ENCODE assay signal across 11 cellular contexts in genomic region chr3:16060945-16061344, GRCh38.
DNase-seq lines count a peak whose midpoint lies in the region; ATAC-seq, FAIRE-seq and TF ChIP-seq lines count a peak whose summit lies in the region.
"Had no signal": no experiment of that assay in that cellular context is flagged by ENCODE, and none has a peak within 500 bp of the region (broad histone marks: within the 10 kb centered on the region; RNA-seq: fewer than 3 reads in every experiment).

No MANE protein-coding gene starts in this region.

- H3K9me3 Mint-ChIP-seq in activated T-helper 1 cell treated with anti-CD3 and anti-CD28 coated beads, Interleukin-12 subunit alpha, Interleukin-12 subunit beta, Interleukin-2, Interleukin-4 antibody, amounts not matched to agents 30 ng/mL and 10 ng/mL and 1 ng/mL, durations not matched to agents 14 hours and 24 hours and 36 hours, result no peaks in the 10 kb centered on the region

- H3K27me3 Mint-ChIP-seq in activated T-helper 1 cell treated with anti-CD3 and anti-CD28 coated beads, Interleukin-12 subunit alpha, Interleukin-12 subunit beta, Interleukin-2, Interleukin-4 antibody, amounts not matched to agents 30 ng/mL and 10 ng/mL and 1 ng/mL, durations not matched to agents 14 hours and 24 hours and 36 hours (ENCODE audit: insufficient read depth), result peaks cover 14% of the 10 kb centered on the region

- no peak overlapping the region for H3K27ac Mint-ChIP-seq in activated T-helper 1 cell treated with anti-CD3 and anti-CD28 coated beads, Interleukin-12 subunit alpha, Interleukin-12 subunit beta, Interleukin-2, Interleukin-4 antibody, amounts not matched to agents 30 ng/mL and 10 ng/mL and 1 ng/mL, durations not matched to agents 14 hours and 24 hours and 36 hours

- H3K4me3 ChIP-seq in PC-3 (ENCODE audit: low read length), result no peak overlapping the region
- no peak overlapping the region for H3K4me3 ChIP-seq in esophagus (ENCODE audit: low read depth in 1 of 2, low read length in 2 of 2)
- H3K4me3 ChIP-seq in mesodermal cell (ENCODE audit: extremely low read depth, insufficient read depth, low read length, poor library complexity, severe bottlenecking), result no peak overlapping the region
- H3K4me3 ChIP-seq in upper lobe of left lung, result no peak overlapping the region
- H3K4me3 ChIP-seq: cardiac muscle cell had no signal

- H3K4me1 ChIP-seq in PC-3 (ENCODE audit: insufficient read depth, low read length), result peaks cover 43% of the 10 kb centered on the region
- no peaks in the 10 kb centered on the region for H3K4me1 ChIP-seq in esophagus (ENCODE audit: control insufficient read depth in 2 of 2, insufficient read depth in 2 of 2, low read length in 1 of 2)
- H3K4me1 ChIP-seq in mesodermal cell (ENCODE audit: control insufficient read depth, insufficient read depth, low read length, poor library complexity, severe bottlenecking), result peaks cover 30% of the 10 kb centered on the region
- H3K4me1 ChIP-seq in upper lobe of left lung, result peaks cover 29 to 45% (median 40%) of the 10 kb centered on the region in 4 donors

- no peak overlapping the region for H3K4me3 Mint-ChIP-seq in activated T-helper 1 cell treated with anti-CD3 and anti-CD28 coated beads, Interleukin-12 subunit alpha, Interleukin-12 subunit beta, Interleukin-2, Interleukin-4 antibody, amounts not matched to agents 30 ng/mL and 10 ng/mL and 1 ng/mL, durations not matched to agents 14 hours and 24 hours and 36 hours

- H3K9me2 ChIP-seq in PC-3 (replicated peaks; ENCODE audit: low read length), result no peaks in the 10 kb centered on the region

- peak overlapping the region; percentile 66 for H3K4me2 ChIP-seq in PC-3 (ENCODE audit: low read length)

- TF ChIP-seq POLR2A in upper lobe of left lung (IDR thresholded peaks at IDR 0.05) (no peak), GM12891 (IDR thresholded peaks at IDR 0.05; ENCODE audit: low read depth, low read length) (no peak)

- H3K79me2 ChIP-seq in PC-3 (ENCODE audit: low read length), result no peaks in the 10 kb centered on the region

- H4K20me1 ChIP-seq in PC-3 (ENCODE audit: low read length), result no peaks in the 10 kb centered on the region

- H3F3A ChIP-seq in PC-3 (ENCODE audit: low read length, unreplicated experiment), result no peaks in the 10 kb centered on the region

- no peak for FAIRE-seq in GM12891 (lab: Jason Lieb, UNC)
- FAIRE-seq: GM18507 had no signal

- H3K9me3 ChIP-seq in PC-3 (ENCODE audit: low read length) (no peaks in the 10 kb centered on the region), esophagus (ENCODE audit: control insufficient read depth in 2 of 2, insufficient read depth in 1 of 2, low read depth in 1 of 2, low read length in 1 of 2) (peaks cover 0 to 2% of the 10 kb centered on the region in 2 donors), mesodermal cell (ENCODE audit: control insufficient read depth, low read length) (no peaks in the 10 kb centered on the region), upper lobe of left lung (no peaks in the 10 kb centered on the region)

- no TSS peak for BruUV-seq in PC-3 (replicated peaks; lab: Mats Ljungman, UMichigan)

- no peaks in the 10 kb centered on the region for H3K36me3 Mint-ChIP-seq in activated T-helper 1 cell treated with anti-CD3 and anti-CD28 coated beads, Interleukin-12 subunit alpha, Interleukin-12 subunit beta, Interleukin-2, Interleukin-4 antibody, amounts not matched to agents 30 ng/mL and 10 ng/mL and 1 ng/mL, durations not matched to agents 14 hours and 24 hours and 36 hours (ENCODE audit: low read depth)

- intact Hi-C loops in PC-3 (cut with micrococcal nuclease), result loop anchor here (1.0 to 5.0 kb wide), 5 partner anchors 8 to 116 kb away; no protein-coding TSS in a partner anchor
- intact Hi-C loops in activated T-helper 1 cell treated with anti-CD3 and anti-CD28 coated beads, Interleukin-12 subunit alpha, Interleukin-12 subunit beta, Interleukin-2, Interleukin-4 antibody, amounts not matched to agents 30 ng/mL and 10 ng/mL and 1 ng/mL, durations not matched to agents 14 hours and 24 hours and 36 hours (cut with micrococcal nuclease), result no loop called here

- peak overlapping the region; percentile 61 for H3K9ac ChIP-seq in PC-3 (ENCODE audit: low read length)

- CTCF ChIA-PET in PC-3 (lab: Charles Lee), result interaction anchor here (0.6 to 1.9 kb wide), 4 partner anchors 11 to 117 kb away, joined by 3 to 21 read pairs (median 11); no protein-coding TSS in a partner anchor

- DNase-seq in PC-3 (peak; percentile 69), upper lobe of left lung (no peak), NK-92 (lab: John Stamatoyannopoulos, UW; ENCODE audit: unreplicated experiment) (no peak), GM12891 (ENCODE audit: insufficient read length, low spot score) (no peak)
- no peak for DNase-seq in activated T-helper 1 cell treated with anti-CD3 and anti-CD28 coated beads, Interleukin-12 subunit alpha, Interleukin-12 subunit beta, Interleukin-2, Interleukin-4 antibody, amounts not matched to agents 30 ng/mL and 10 ng/mL and 1 ng/mL, durations not matched to agents 14 hours and 24 hours and 36 hours (ENCODE audit: low spot score)

- H3K27me3 ChIP-seq in PC-3 (ENCODE audit: low read length) (no peaks in the 10 kb centered on the region), esophagus (ENCODE audit: control insufficient read depth in 1 of 2, insufficient read depth in 2 of 2, low read length in 2 of 2) (no peaks in the 10 kb centered on the region), upper lobe of left lung (no peaks in the 10 kb centered on the region)
- H3K27me3 ChIP-seq: cardiac muscle cell had no signal

- WGBS in esophagus, 2 donors, result 70 to 78% methylated on average over 1 of the region's 1 CpG
- WGBS in mesodermal cell (ENCODE audit: insufficient coverage in 2 of 2), 2 experiments, result no CpG with 5 or more reads among the region's 1 CpG
- WGBS in upper lobe of left lung, 2 donors, result 68 to 71% methylated on average over 1 of the region's 1 CpG

- H2AFZ ChIP-seq in PC-3 (ENCODE audit: low read length), result 0 out of 2 replicates have a peak overlapping the region, but pooled peaks have one; percentile 12

- H3K4me1 Mint-ChIP-seq in activated T-helper 1 cell treated with anti-CD3 and anti-CD28 coated beads, Interleukin-12 subunit alpha, Interleukin-12 subunit beta, Interleukin-2, Interleukin-4 antibody, amounts not matched to agents 30 ng/mL and 10 ng/mL and 1 ng/mL, durations not matched to agents 14 hours and 24 hours and 36 hours (ENCODE audit: low read depth), result no peaks in the 10 kb centered on the region

- no peak for TF ChIP-seq CTCF in PC-3 (conservative IDR thresholded peaks at IDR 0.05; ENCODE audit: low read depth, low read length)
- no peak for TF ChIP-seq CTCF in upper lobe of left lung (IDR thresholded peaks at IDR 0.05)

- no peak for TF ChIP-seq EP300 in upper lobe of left lung (IDR thresholded peaks at IDR 0.05)

- peak; percentile 57 for ATAC-seq in PC-3
- ATAC-seq in upper lobe of left lung (ENCODE audit: low FRiP score in 2 of 2), result peak; percentile 16 to 76
- ATAC-seq in GM21717 (IDR thresholded peaks at IDR 0.05; ENCODE audit: unreplicated experiment), result no peak

- H3K36me3 ChIP-seq in PC-3 (ENCODE audit: low read depth, low read length) (no peaks in the 10 kb centered on the region), esophagus (ENCODE audit: control insufficient read depth in 2 of 2, insufficient read depth in 2 of 2, low read length in 1 of 2) (no peaks in the 10 kb centered on the region), mesodermal cell (ENCODE audit: control insufficient read depth, insufficient read depth, low read length) (no peaks in the 10 kb centered on the region), upper lobe of left lung (no peaks in the 10 kb centered on the region)
- H3K36me3 ChIP-seq: cardiac muscle cell had no signal

- POLR2A ChIA-PET in PC-3 (lab: Charles Lee; ENCODE audit: unreplicated experiment), result interaction anchor here (0.7 kb wide), 1 partner anchor 86 kb away, joined by 6 read pairs; no protein-coding TSS in a partner anchor

- H3K27ac ChIP-seq in PC-3 (ENCODE audit: low read length), result peak overlapping the region; percentile 84
- peak overlapping the region; percentile 58 to 81 for H3K27ac ChIP-seq in esophagus (ENCODE audit: low read depth in 2 of 2, low read length in 1 of 2)
- peak overlapping the region; percentile 85 for H3K27ac ChIP-seq in mesodermal cell (ENCODE audit: low read depth, low read length, severe bottlenecking)
- H3K27ac ChIP-seq in upper lobe of left lung, result peak overlapping the region; percentile 51 to 72 (median 65)
- H3K27ac ChIP-seq: cardiac muscle cell, VCaP had no signal

TF ChIP-seq in GM12891, 5 proteins besides CTCF, POLR2A, EP300 and RAD21:
- TF ChIP-seq SPI1 (IDR thresholded peaks at IDR 0.05; ENCODE audit: low read depth, low read length) (no peak), POU2F2 (IDR thresholded peaks at IDR 0.05; ENCODE audit: low read depth, low read length) (no peak), TAF1 (IDR thresholded peaks at IDR 0.05; ENCODE audit: low read depth, low read length) (no peak), POLR2AphosphoS5 (IDR thresholded peaks at IDR 0.05; ENCODE audit: low read depth, low read length) (no peak), PAX5 (IDR thresholded peaks at IDR 0.05; ENCODE audit: insufficient read depth, low read length, severe bottlenecking) (no peak)
